18 cellular contexts compared by ENCODE assay signal in the genomic region with DNA sequence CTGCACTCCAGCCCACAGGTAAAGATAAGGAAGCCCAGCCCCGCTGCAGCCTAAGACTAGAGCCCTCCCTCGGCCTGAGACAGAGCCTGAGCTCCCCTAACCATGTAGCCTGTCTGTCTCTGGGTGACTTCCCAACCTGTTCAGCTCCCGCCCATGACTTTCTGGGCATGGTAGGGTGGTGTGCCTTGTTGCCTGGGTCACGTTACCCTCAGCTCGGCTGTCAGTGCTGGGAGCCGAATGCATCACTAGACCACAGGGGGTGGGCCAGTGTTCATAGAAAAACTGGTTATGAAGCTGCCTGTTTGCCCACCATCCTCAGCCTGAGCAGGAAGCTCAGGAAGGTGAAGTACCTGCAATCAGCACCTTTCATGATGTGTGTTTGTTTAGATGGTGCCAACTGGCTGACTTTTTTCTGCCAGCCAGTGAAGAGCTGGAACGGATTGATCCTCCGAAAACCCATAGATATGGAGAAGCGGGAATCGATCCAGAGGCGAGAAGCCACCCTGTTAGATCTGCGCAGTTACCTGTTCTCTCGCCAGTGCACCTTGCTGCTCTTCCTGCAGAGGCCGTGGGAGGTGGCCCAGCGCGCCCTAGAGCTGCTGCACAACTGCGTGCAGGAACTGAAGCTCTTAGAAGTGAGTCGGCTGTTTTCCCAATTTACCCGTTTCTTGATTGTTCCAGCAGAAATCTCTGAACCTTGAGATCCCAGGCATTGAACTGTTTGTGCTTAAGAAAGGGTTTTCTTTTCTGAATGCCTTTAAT. TPM values are rescaled to one million over a fixed set of nuclear protein-coding genes. Genes with fewer than 3 reads are reported as not detected.
DNase-seq lines count a peak whose midpoint lies in the region; ATAC-seq and TF ChIP-seq lines count a peak whose summit lies in the region.
"Had no signal": no experiment of that assay in that cellular context is flagged by ENCODE, and none has a peak within 500 bp of the region (broad histone marks: within the 10 kb centered on the region; RNA-seq: fewer than 3 reads in every experiment).

No MANE protein-coding gene starts in this region.

- no peak overlapping the region for H3K4me3 Mint-ChIP-seq in activated T-cell treated with anti-CD3 and anti-CD28 coated beads, Interleukin-2, amount 50 U/mL, for 24 hours
- H3K4me3 Mint-ChIP-seq in WTC11: no peak overlapping the region
- H3K4me3 Mint-ChIP-seq in effector memory CD8-positive, alpha-beta T cell: no peak overlapping the region
- H3K4me3 Mint-ChIP-seq in stimulated activated naive CD8-positive, alpha-beta T cell treated with anti-CD3 and anti-CD28 coated beads, Interleukin-15, amount 100 ng/mL, for 72 hours: no peak overlapping the region
- H3K4me3 Mint-ChIP-seq: naive B cell had no signal

- no peaks in the 10 kb centered on the region for H3K27me3 Mint-ChIP-seq in activated T-cell treated with anti-CD3 and anti-CD28 coated beads, Interleukin-2, amount 50 U/mL, for 24 hours
- H3K27me3 Mint-ChIP-seq in WTC11 (ENCODE audit: low read depth): no peaks in the 10 kb centered on the region
- no peaks in the 10 kb centered on the region for H3K27me3 Mint-ChIP-seq in effector memory CD8-positive, alpha-beta T cell
- no peaks in the 10 kb centered on the region for H3K27me3 Mint-ChIP-seq in stimulated activated naive CD8-positive, alpha-beta T cell treated with anti-CD3 and anti-CD28 coated beads, Interleukin-15, amount 100 ng/mL, for 72 hours
- H3K27me3 Mint-ChIP-seq: naive B cell had no signal

- POLR2A ChIA-PET in WTC11 (lab: Charles Lee): no interaction called here

- peaks cover 59% of the 10 kb centered on the region for H3K4me1 Mint-ChIP-seq in activated T-cell treated with anti-CD3 and anti-CD28 coated beads, Interleukin-2, amount 50 U/mL, for 24 hours (ENCODE audit: low read depth)
- peaks cover 5% of the 10 kb centered on the region; the same call in 1 of the 2 replicates for H3K4me1 Mint-ChIP-seq in WTC11
- peaks cover 27 to 39% of the 10 kb centered on the region in 2 donors for H3K4me1 Mint-ChIP-seq in effector memory CD8-positive, alpha-beta T cell (ENCODE audit: low read depth in 2 of 2)
- H3K4me1 Mint-ChIP-seq in stimulated activated naive CD8-positive, alpha-beta T cell treated with anti-CD3 and anti-CD28 coated beads, Interleukin-15, amount 100 ng/mL, for 72 hours: peaks cover 53% of the 10 kb centered on the region

- no peak for ATAC-seq in WTC11
- no peak for ATAC-seq in effector memory CD8-positive, alpha-beta T cell (replicated peaks)
- no peak for ATAC-seq in stimulated activated naive CD8-positive, alpha-beta T cell treated with anti-CD3 and anti-CD28 coated beads, Interleukin-15, amount 100 ng/mL, for 72 hours
- ATAC-seq: gastroesophageal sphincter, PC-3 had no signal

- no peaks in the 10 kb centered on the region for H3K9me3 Mint-ChIP-seq in activated T-cell treated with anti-CD3 and anti-CD28 coated beads, Interleukin-2, amount 50 U/mL, for 24 hours
- no peaks in the 10 kb centered on the region for H3K9me3 Mint-ChIP-seq in WTC11
- no peaks in the 10 kb centered on the region for H3K9me3 Mint-ChIP-seq in effector memory CD8-positive, alpha-beta T cell
- H3K9me3 Mint-ChIP-seq in stimulated activated naive CD8-positive, alpha-beta T cell treated with anti-CD3 and anti-CD28 coated beads, Interleukin-15, amount 100 ng/mL, for 72 hours: no peaks in the 10 kb centered on the region
- H3K9me3 Mint-ChIP-seq: naive B cell had no signal

- TF ChIP-seq CTCF in WTC11 (IDR thresholded peaks at IDR 0.05): no peak

- peaks cover 81% of the 10 kb centered on the region for H3K36me3 Mint-ChIP-seq in activated T-cell treated with anti-CD3 and anti-CD28 coated beads, Interleukin-2, amount 50 U/mL, for 24 hours (ENCODE audit: low read depth)
- H3K36me3 Mint-ChIP-seq in WTC11: peaks cover 26% of the 10 kb centered on the region
- H3K36me3 Mint-ChIP-seq in effector memory CD8-positive, alpha-beta T cell (ENCODE audit: insufficient read depth): peaks cover 78% of the 10 kb centered on the region

- DNase-seq in activated T-cell treated with anti-CD3 and anti-CD28 coated beads, Interleukin-2, amount 50 U/mL, for 24 hours: no peak
- DNase-seq in activated T-cell treated with anti-CD3 and anti-CD28 coated beads, Interleukin-2, amount 50 U/mL, for 1 hour: no peak
- DNase-seq in WTC11 (ENCODE audit: low spot score) (no peak), SIG-M5 treated with dmso at 0.1 percent for 504 hours (lab: John Stamatoyannopoulos, UW; ENCODE audit: unreplicated experiment) (no peak), SIG-M5 (lab: John Stamatoyannopoulos, UW) (no peak), cerebellar nuclear complex (lab: John Stamatoyannopoulos, UW) (no peak)
- no peak for DNase-seq in effector memory CD8-positive, alpha-beta T cell
- DNase-seq in stimulated activated naive CD8-positive, alpha-beta T cell treated with anti-CD3 and anti-CD28 coated beads, Interleukin-15, amount 100 ng/mL, for 72 hours: no peak
- DNase-seq: anterior cingulate cortex; IMR-90; lower lobe of right lung; naive B cell; NCI-H1930; NCI-H524 treated with DMSO at 0.1 percent for 48 hours; PC-3; SK-N-SH; stimulated activated CD4-positive, alpha-beta T cell treated with anti-CD3 and anti-CD28 coated beads, Interleukin-12 subunit alpha, Interleukin-12 subunit beta, amount 100 ng/mL, for 4 hours had no signal

- H3K27ac Mint-ChIP-seq in activated T-cell treated with anti-CD3 and anti-CD28 coated beads, Interleukin-2, amount 50 U/mL, for 24 hours: peak overlapping the region; percentile 64
- peak overlapping the region; percentile 70; the same call in 1 of the 2 replicates for H3K27ac Mint-ChIP-seq in WTC11
- H3K27ac Mint-ChIP-seq in effector memory CD8-positive, alpha-beta T cell: peak overlapping the region; percentile 99
- peak overlapping the region; percentile 55 to 85 for H3K27ac Mint-ChIP-seq in stimulated activated naive CD8-positive, alpha-beta T cell treated with anti-CD3 and anti-CD28 coated beads, Interleukin-15, amount 100 ng/mL, for 72 hours

- CTCF ChIA-PET in WTC11 (lab: Charles Lee): interaction anchor here (1.0 kb wide), 1 partner anchor 88 kb away, joined by 3 read pairs; no protein-coding TSS in a partner anchor

TF ChIP-seq in WTC11, 78 proteins besides CTCF, POLR2A, EP300 and RAD21:
- TF ChIP-seq ZNF416 (CRISPR knock-in tag; IDR thresholded peaks at IDR 0.05) (no peak), CREB1 (CRISPR knock-in tag; IDR thresholded peaks at IDR 0.05) (no peak), SOX15 (CRISPR knock-in tag; IDR thresholded peaks at IDR 0.05) (no peak)
- TF ChIP-seq, protein P1, sequence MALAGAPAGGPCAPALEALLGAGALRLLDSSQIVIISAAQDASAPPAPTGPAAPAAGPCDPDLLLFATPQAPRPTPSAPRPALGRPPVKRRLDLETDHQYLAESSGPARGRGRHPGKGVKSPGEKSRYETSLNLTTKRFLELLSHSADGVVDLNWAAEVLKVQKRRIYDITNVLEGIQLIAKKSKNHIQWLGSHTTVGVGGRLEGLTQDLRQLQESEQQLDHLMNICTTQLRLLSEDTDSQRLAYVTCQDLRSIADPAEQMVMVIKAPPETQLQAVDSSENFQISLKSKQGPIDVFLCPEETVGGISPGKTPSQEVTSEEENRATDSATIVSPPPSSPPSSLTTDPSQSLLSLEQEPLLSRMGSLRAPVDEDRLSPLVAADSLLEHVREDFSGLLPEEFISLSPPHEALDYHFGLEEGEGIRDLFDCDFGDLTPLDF (CRISPR knock-in tag; IDR thresholded peaks at IDR 0.05): no peak

RNA-seq across cellular contexts. Expression of a gene that starts 43.9 kb away (rescaled TPM):
- 30.6 to 41.6 TPM (median 36.3 TPM) in 3 replicates for total RNA-seq in WTC11 (2021)

RNA-seq across cellular contexts. Expression of a gene that starts 51.2 kb away (rescaled TPM):
- 29.3 to 34.5 TPM (median 29.7 TPM) in 3 replicates for total RNA-seq in WTC11 (2021)
